Comparison of ENCODE assay signal across 8 cellular contexts in the genomic region with DNA sequence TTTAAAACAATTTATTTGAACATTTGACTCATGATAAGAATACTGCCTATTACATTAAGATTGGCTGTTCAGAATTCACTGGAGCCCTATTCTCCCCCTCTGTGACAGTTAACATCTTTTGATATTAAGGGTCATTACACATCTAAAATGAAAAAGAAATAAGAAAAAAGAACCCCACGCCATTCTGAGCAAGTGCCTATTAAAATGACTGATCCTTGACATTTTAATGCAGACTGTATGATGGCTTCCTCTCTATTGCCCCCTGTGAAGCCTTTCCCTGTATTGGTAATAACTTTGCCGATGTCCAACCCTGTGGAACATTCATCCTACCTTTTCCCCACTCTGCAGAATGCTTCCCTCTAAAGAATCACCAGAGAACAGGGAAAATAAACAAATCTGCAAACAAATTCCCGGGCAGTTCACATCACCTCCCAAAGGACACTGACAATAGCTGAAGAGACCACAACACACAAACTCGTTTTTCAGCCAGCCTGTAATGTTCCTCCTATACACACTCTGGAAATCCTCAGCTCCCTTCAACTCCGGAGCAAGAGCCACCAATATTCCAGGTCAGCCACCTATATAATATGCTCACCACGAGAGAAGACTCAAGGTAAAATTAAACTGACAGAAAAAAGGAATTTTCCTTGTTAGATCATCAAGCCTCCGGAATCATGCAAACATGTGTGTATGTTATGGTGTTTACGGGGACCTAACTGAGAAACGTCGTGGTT. TPM values are rescaled to one million over a fixed set of nuclear protein-coding genes. Genes with fewer than 3 reads are reported as not detected.
DNase-seq lines count a peak whose midpoint lies in the region; ATAC-seq and TF ChIP-seq lines count a peak whose summit lies in the region.

No MANE protein-coding gene starts in this region.

- CTCF ChIA-PET in IMR-90 (lab: Yijun Ruan, JAX), result interaction anchor here (0.9 kb wide), 1 partner anchor 52 kb away, joined by 4 read pairs; no protein-coding TSS in a partner anchor

- no peak overlapping the region for H2AK5ac ChIP-seq in IMR-90 (ENCODE audit: low read depth, low read length)

- peaks cover 32% of the 10 kb centered on the region for H3K36me3 ChIP-seq in DOHH2 (ENCODE audit: control insufficient read depth, low read length)
- H3K36me3 ChIP-seq in IMR-90 (ENCODE audit: control insufficient read depth, insufficient read depth, low read length), result no peaks in the 10 kb centered on the region; the same call in 1 of the 2 replicates
- H3K36me3 ChIP-seq in neural progenitor cell, result no peaks in the 10 kb centered on the region

- peak overlapping the region; percentile 7; the same call in 1 of the 2 replicates for H3K14ac ChIP-seq in IMR-90 (replicated peaks; ENCODE audit: low read depth, low read length)

- no peak overlapping the region for H4K91ac ChIP-seq in IMR-90 (ENCODE audit: insufficient read depth, low read depth, low read length)

- no peak for TF ChIP-seq RAD21 in IMR-90 (IDR thresholded peaks at IDR 0.05; ENCODE audit: low read length)

- H4K5ac ChIP-seq in IMR-90 (ENCODE audit: low read depth, low read length), result no peak overlapping the region

- H3F3A ChIP-seq in DOHH2 (ENCODE audit: control insufficient read depth, insufficient read depth) (peaks cover 13% of the 10 kb centered on the region), neural progenitor cell (ENCODE audit: low read depth) (peaks cover 31% of the 10 kb centered on the region)

- H3K79me2 ChIP-seq in DOHH2 (ENCODE audit: control insufficient read depth, low read length), result peaks cover 65% of the 10 kb centered on the region
- peaks cover 63% of the 10 kb centered on the region for H3K79me2 ChIP-seq in neural progenitor cell (ENCODE audit: low read depth)

- H3K9me3 Mint-ChIP-seq in neural progenitor cell, result no peaks in the 10 kb centered on the region

- no peak overlapping the region for H3K27ac Mint-ChIP-seq in neural progenitor cell

- ATAC-seq in IMR-90 (ENCODE audit: low read depth) (no peak), HG02981 (IDR thresholded peaks at IDR 0.05; ENCODE audit: unreplicated experiment) (no peak)

- peaks cover 51% of the 10 kb centered on the region for H3K4me1 Mint-ChIP-seq in neural progenitor cell

- BruUV-seq in IMR-90 (replicated peaks; lab: Mats Ljungman, UMichigan), result no TSS peak

- H2BK15ac ChIP-seq in IMR-90 (ENCODE audit: low read depth, low read length), result no peak overlapping the region

- TF ChIP-seq CTCF in DOHH2 (IDR thresholded peaks at IDR 0.05; ENCODE audit: low read depth, low read length, poor library complexity, severe bottlenecking) (peak; percentile 31), IMR-90 (conservative IDR thresholded peaks at IDR 0.05; ENCODE audit: low read depth, low read length) (no peak), neural progenitor cell (IDR thresholded peaks at IDR 0.05) (no peak)

- H3K27me3 Mint-ChIP-seq in neural progenitor cell (ENCODE audit: insufficient read depth, low read depth), result peaks cover 7% of the 10 kb centered on the region

- H3K9ac ChIP-seq in IMR-90 (ENCODE audit: low read depth, low read length) (peak overlapping the region; percentile 43; the same call in 1 of the 2 replicates), neural progenitor cell (no peak overlapping the region)

- H4K8ac ChIP-seq in IMR-90 (ENCODE audit: low read depth in 2 of 2, low read length in 2 of 2), result no peak overlapping the region

- H3K18ac ChIP-seq in IMR-90 (ENCODE audit: low read depth, low read length), result no peak overlapping the region

- H4K20me1 ChIP-seq in DOHH2 (ENCODE audit: control insufficient read depth, insufficient read depth, low read depth, low read length) (peaks cover 11% of the 10 kb centered on the region; the same call in 1 of the 2 replicates), IMR-90 (ENCODE audit: insufficient read depth, low read length) (peaks cover 55% of the 10 kb centered on the region), neural progenitor cell (ENCODE audit: low read depth) (peaks cover 59% of the 10 kb centered on the region)

- H3K56ac ChIP-seq in IMR-90 (ENCODE audit: extremely low read depth, insufficient read depth, low read length), result no peak overlapping the region

- H2AFZ ChIP-seq in IMR-90 (replicated peaks; ENCODE audit: low read length, poor library complexity) (no peak overlapping the region), neural progenitor cell (replicated peaks) (no peak overlapping the region)

- no peaks in the 10 kb centered on the region for H3K9me2 ChIP-seq in DOHH2 (replicated peaks; ENCODE audit: control insufficient read depth, low read length)

- POLR2A ChIA-PET in IMR-90 (lab: Charles Lee; ENCODE audit: unreplicated experiment), result interaction anchor here (0.6 kb wide), 1 partner anchor 278 kb away, joined by 3 read pairs; no protein-coding TSS in a partner anchor

- H3K4me3 Mint-ChIP-seq in neural progenitor cell, result peak overlapping the region; percentile 98

- intact Hi-C loops in IMR-90 (cut with micrococcal nuclease), result no loop called here

- H3K4me3 ChIP-seq in DOHH2 (ENCODE audit: low read length), result peak overlapping the region; percentile 83
- H3K4me3 ChIP-seq in IMR-90 (ENCODE audit: insufficient read depth, low read depth, low read length), result no peak overlapping the region; the same call in 1 of the 2 replicates
- peak overlapping the region; percentile 94 for H3K4me3 ChIP-seq in neural progenitor cell

- no peak for DNase-seq in IMR-90
- peak in 2 of 61 donors; percentile 38 to 44 for DNase-seq in caudate nucleus (lab: John Stamatoyannopoulos, UW)
- peak; percentile 13 for DNase-seq in neural progenitor cell (ENCODE audit: low spot score)
- no peak for DNase-seq in GM03348 (ENCODE audit: low spot score)
- DNase-seq in kidney tubule cell (ENCODE audit: low spot score), result no peak
- no peak for DNase-seq in KG1 (lab: John Stamatoyannopoulos, UW)

- peak overlapping the region; percentile 85 for H3K23ac ChIP-seq in IMR-90 (ENCODE audit: low read depth, low read length)

- H3K4me1 ChIP-seq in DOHH2 (ENCODE audit: control insufficient read depth, low read length) (peaks cover 61% of the 10 kb centered on the region), IMR-90 (ENCODE audit: control insufficient read depth, insufficient read depth, low read length) (peaks cover 16% of the 10 kb centered on the region), neural progenitor cell (peaks cover 38% of the 10 kb centered on the region)

- in situ Hi-C loops in IMR-90 (cut with MboI; ENCODE audit: low sequenced_read_pairs), result no loop called here

- H3K4ac ChIP-seq in IMR-90 (ENCODE audit: low read depth, low read length), result peak overlapping the region; percentile 20; the same call in 1 of the 2 replicates

- H2BK120ac ChIP-seq in IMR-90 (ENCODE audit: low read depth, low read length), result no peak overlapping the region

- no peak overlapping the region for H2BK20ac ChIP-seq in IMR-90 (ENCODE audit: low read depth, low read length)

- H3K4me2 ChIP-seq in DOHH2 (ENCODE audit: low read length) (peak overlapping the region; percentile 80), IMR-90 (ENCODE audit: low read depth, low read length) (peak overlapping the region; percentile 84), neural progenitor cell (peak overlapping the region; percentile 84)

- no peak overlapping the region for H2AK9ac ChIP-seq in IMR-90 (replicated peaks; ENCODE audit: low read depth, low read length, poor library complexity)

- H3K27me3 ChIP-seq in DOHH2 (ENCODE audit: control insufficient read depth, low read length) (no peaks in the 10 kb centered on the region), IMR-90 (ENCODE audit: control insufficient read depth, insufficient read depth, low read length) (no peaks in the 10 kb centered on the region), neural progenitor cell (peaks cover 35% of the 10 kb centered on the region)

- 56% methylated on average over 3 of the region's 10 CpGs; no CpG with 5 or more reads in 1 of the 2 experiments for WGBS in IMR-90 (ENCODE audit: extremely low coverage in 2 of 2, insufficient read length in 1 of 2), 2 experiments

- TF ChIP-seq POLR2A in IMR-90 (IDR thresholded peaks at IDR 0.05; ENCODE audit: low read depth, low read length), result no peak

- peaks cover 12% of the 10 kb centered on the region for H3K9me1 ChIP-seq in IMR-90 (ENCODE audit: insufficient read depth, low read length)

- no peaks in the 10 kb centered on the region for H3K9me3 ChIP-seq in DOHH2 (ENCODE audit: control insufficient read depth, insufficient read depth, low read length)
- H3K9me3 ChIP-seq in IMR-90 (ENCODE audit: control insufficient read depth, insufficient read depth, low read length), result no peaks in the 10 kb centered on the region
- H3K9me3 ChIP-seq in neural progenitor cell (ENCODE audit: low read depth), result no peaks in the 10 kb centered on the region

- dilution Hi-C loops in IMR-90 (cut with HindIII; ENCODE audit: low sequenced_read_pairs, unreplicated experiment), result no loop called here

- H3K79me1 ChIP-seq in IMR-90 (ENCODE audit: low read depth in 1 of 2, low read length in 2 of 2), result peaks cover 27 to 59% of the 10 kb centered on the region in 2 experiments

- peaks cover 17% of the 10 kb centered on the region for H3K36me3 Mint-ChIP-seq in neural progenitor cell

- no peak overlapping the region for H2BK5ac ChIP-seq in IMR-90 (ENCODE audit: low read depth, low read length, poor library complexity, severe bottlenecking)

- H3K27ac ChIP-seq in DOHH2 (ENCODE audit: low read depth, low read length), result no peak overlapping the region
- no peak overlapping the region for H3K27ac ChIP-seq in IMR-90 (ENCODE audit: insufficient read depth, low read length)
- H3K27ac ChIP-seq in caudate nucleus (ENCODE audit: low read depth, low read length), result peak overlapping the region; percentile 79
- no peak overlapping the region for H3K27ac ChIP-seq in neural progenitor cell

TF ChIP-seq in IMR-90, 13 proteins besides CTCF, POLR2A, EP300 and RAD21 (continues in another document):
- TF ChIP-seq MXI1 (IDR thresholded peaks at IDR 0.05; ENCODE audit: borderline replicate concordance, low read depth, low read length) (no peak), FOS (IDR thresholded peaks at IDR 0.05; ENCODE audit: low read depth, low read length) (no peak), RCOR1 (IDR thresholded peaks at IDR 0.05; ENCODE audit: insufficient replicate concordance, low read length) (no peak), SMC3 (IDR thresholded peaks at IDR 0.05; ENCODE audit: low read depth, low read length) (no peak), NFE2L2 (IDR thresholded peaks at IDR 0.05; ENCODE audit: low read depth, low read length) (no peak), CHD1 (IDR thresholded peaks at IDR 0.05; ENCODE audit: low read depth, low read length) (no peak)

RNA-seq across cellular contexts. Expression of a gene that starts 2.1 kb away (rescaled TPM):
- total RNA-seq in IMR-90 (2012; rRNA removed) (98.4 and 99.2 TPM in 2 replicates), neural progenitor cell (ENCODE audit: low replicate concordance) (34.7 and 49.0 TPM in 2 replicates)
- polyA plus RNA-seq in IMR-90 (2012; rRNA removed), result 13.8 and 15.2 TPM in 2 replicates
- polyA plus RNA-seq in IMR-90 (2012; cell fraction: cytosol; rRNA removed), result 4.7 and 7.3 TPM in 2 replicates
- 4.4 and 13.1 TPM in 2 replicates for polyA plus RNA-seq in IMR-90 (2012; cell fraction: nucleus; rRNA removed; ENCODE audit: low replicate concordance)

RNA-seq across cellular contexts. Expression of a gene that starts 42.9 kb away (rescaled TPM):
- total RNA-seq in IMR-90 (2012; rRNA removed) (0.18 TPM in 1 of 2 replicates, not detected in the other), neural progenitor cell (ENCODE audit: low replicate concordance) (not detected in 2 replicates)
- not detected in 2 replicates for polyA plus RNA-seq in IMR-90 (2012; rRNA removed)
- 0.03 and 0.05 TPM in 2 replicates for polyA plus RNA-seq in IMR-90 (2012; cell fraction: cytosol; rRNA removed)
- 0.02 and 0.10 TPM in 2 replicates for polyA plus RNA-seq in IMR-90 (2012; cell fraction: nucleus; rRNA removed; ENCODE audit: low replicate concordance)
